Comparison of ENCODE assay signal across 29 cellular contexts in the genomic region with DNA sequence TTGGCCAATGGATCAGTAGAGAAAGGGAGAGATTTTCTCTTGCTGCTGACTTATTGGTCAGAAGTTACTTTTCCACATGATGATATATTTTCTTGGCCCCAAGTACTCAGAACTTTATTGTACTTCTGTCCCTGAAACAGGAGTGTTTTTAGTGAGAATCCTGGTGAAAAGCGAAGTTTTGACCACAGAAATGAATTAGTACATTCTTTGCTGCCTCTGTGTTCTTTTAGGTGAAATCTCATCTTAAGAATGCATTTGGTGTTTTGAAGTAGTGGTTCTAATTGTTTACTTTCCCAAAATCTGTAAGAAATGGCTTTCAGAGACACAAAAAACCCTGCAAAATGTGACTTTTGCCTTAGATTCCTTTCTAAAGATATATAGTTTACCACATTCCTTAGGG.
"Had no signal": no experiment of that assay in that cellular context is flagged by ENCODE, and none has a peak within 500 bp of the region (broad histone marks: within the 10 kb centered on the region; RNA-seq: fewer than 3 reads in every experiment).

No MANE protein-coding gene starts in this region.

- H3K4me2 ChIP-seq: neural progenitor cell, smooth muscle cell had no signal

- H3K4me1 ChIP-seq: left lung, lower lobe of right lung, neural progenitor cell, parathyroid adenoma, psoas muscle, tibial nerve, upper lobe of left lung, vagina had no signal

- H3K27ac ChIP-seq: left lung, lower lobe of right lung, neural progenitor cell, neutrophil, parathyroid adenoma, psoas muscle, sigmoid colon, tibial nerve, upper lobe of left lung, vagina had no signal

- H3K36me3 ChIP-seq: left lung, lower lobe of right lung, neural progenitor cell, neutrophil, sigmoid colon, tibial nerve, upper lobe of left lung, vagina had no signal

- H3K79me2 ChIP-seq: parathyroid adenoma had no signal

- H3K9ac ChIP-seq: neural progenitor cell, parathyroid adenoma had no signal

- H3K4me3 ChIP-seq: left lung, lower lobe of right lung, neural progenitor cell, psoas muscle, sigmoid colon, smooth muscle cell, tibial nerve, upper lobe of left lung, vagina had no signal

- ATAC-seq: left colon; lower lobe of right lung; naive thymus-derived CD8-positive, alpha-beta T cell; psoas muscle; stimulated activated memory B cell treated with anti-CD40 and anti-IgM and Interleukin-4, amounts not matched to agents 10 μg/mL and 1 μg/mL and 100 μg/mL, for 72 hours; stimulated activated naive CD8-positive, alpha-beta T cell treated with anti-CD3 and anti-CD28 coated beads, Interleukin-15, amount 100 ng/mL, for 72 hours had no signal

- H3K9me3 ChIP-seq: left lung, lower lobe of right lung, neutrophil, psoas muscle, sigmoid colon, tibial nerve, upper lobe of left lung, vagina had no signal

- H3K27me3 ChIP-seq: neural progenitor cell, neutrophil, sigmoid colon, tibial nerve, upper lobe of left lung, vagina had no signal

- DNase-seq: hippocampal formation; immature natural killer cell; kidney; left colon; left lung; lower lobe of right lung; mammary epithelial cell; mesenchymal stem cell; naive thymus-derived CD8-positive, alpha-beta T cell; nephron progenitor cell; occipital lobe; psoas muscle; sigmoid colon; stimulated activated CD4-positive, alpha-beta T cell treated with anti-CD3 and anti-CD28 coated beads, Interleukin-1b, Interleukin-23, amount 100 ng/mL, for 48 hours; stimulated activated CD4-positive, alpha-beta T cell treated with anti-CD3 and anti-CD28 coated beads, Interleukin-2, amount 100 ng/mL, for 48 hours; stimulated activated CD4-positive, alpha-beta T cell treated with anti-CD3 and anti-CD28 coated beads, Interleukin-4, amount 100 ng/mL, for 4 hours; stimulated activated CD8-positive, alpha-beta memory T cell treated with anti-CD3 and anti-CD28 coated beads, Interleukin-4, amount 100 ng/mL, for 48 hours; stimulated activated naive CD4-positive, alpha-beta T cell treated with Interleukin-2 at 50 U/mL for 16 hours; stimulated activated naive CD8-positive, alpha-beta T cell treated with anti-CD3 and anti-CD28 coated beads, Interleukin-15, amount 100 ng/mL, for 72 hours; substantia nigra; upper lobe of left lung had no signal

- FAIRE-seq: islet of Langerhans had no signal

- H2AFZ ChIP-seq: neural progenitor cell, parathyroid adenoma had no signal
